8 cellular contexts compared by ENCODE assay signal in genomic region chr7:94289071-94289470, GRCh38.
DNase-seq lines count a peak whose midpoint lies in the region; ATAC-seq and TF ChIP-seq lines count a peak whose summit lies in the region.

No MANE protein-coding gene starts in this region.

- peaks cover 5% of the 10 kb centered on the region; the same call in 2 of the 3 replicates for H3K4me1 Mint-ChIP-seq in GM23338

- H3K27me3 Mint-ChIP-seq in GM23338 (ENCODE audit: insufficient read depth, low read depth, poor library complexity), result no peaks in the 10 kb centered on the region

- no peaks in the 10 kb centered on the region for H4K20me1 ChIP-seq in GM23338 (replicated peaks; ENCODE audit: insufficient read depth)

- TF ChIP-seq POLR2A in tibial nerve (IDR thresholded peaks at IDR 0.05), result no peak

- H2AFZ ChIP-seq in GM23338, result no peak overlapping the region

- no peaks in the 10 kb centered on the region for H3K79me2 ChIP-seq in GM23338 (replicated peaks; ENCODE audit: insufficient read depth)

- ATAC-seq in GM23338, result peak; percentile 99
- ATAC-seq in GM18867 (IDR thresholded peaks at IDR 0.05; ENCODE audit: unreplicated experiment), result no peak
- ATAC-seq in HG03025 (IDR thresholded peaks at IDR 0.05; ENCODE audit: low FRiP score, unreplicated experiment), result no peak
- no peak for ATAC-seq in stimulated activated naive CD8-positive, alpha-beta T cell treated with anti-CD3 and anti-CD28 coated beads, Interleukin-15, Interleukin-2, amounts not matched to agents 100 U/mL and 50 U/mL, for 24 hours

- no peaks in the 10 kb centered on the region for H3K36me3 Mint-ChIP-seq in GM23338 (ENCODE audit: low read depth)

- no peak overlapping the region for H3K4me2 ChIP-seq in GM23338

- no peaks in the 10 kb centered on the region for H3K9me3 Mint-ChIP-seq in GM23338

- no peak overlapping the region for H3K4me3 Mint-ChIP-seq in GM23338

- H3F3A ChIP-seq in GM23338 (replicated peaks; ENCODE audit: low read depth), result no peaks in the 10 kb centered on the region

- H3K27me3 ChIP-seq in GM23338 (ENCODE audit: insufficient read depth), result no peaks in the 10 kb centered on the region
- H3K27me3 ChIP-seq in tibial nerve, result no peaks in the 10 kb centered on the region

- H3K36me3 ChIP-seq in GM23338 (ENCODE audit: insufficient read depth) (no peaks in the 10 kb centered on the region), tibial nerve (no peaks in the 10 kb centered on the region)

- peak overlapping the region; percentile 80; the same call in 1 of the 2 replicates for H3K27ac Mint-ChIP-seq in GM23338

- no peaks in the 10 kb centered on the region for H3K9me2 ChIP-seq in GM23338 (ENCODE audit: insufficient read depth)

- WGBS in tibial nerve, 2 donors, result 30% methylated on average over 1 of the region's 1 CpG

- H3K9me3 ChIP-seq in tibial nerve, result no peaks in the 10 kb centered on the region

- no peak overlapping the region for H3K4me3 ChIP-seq in GM23338
- no peak overlapping the region for H3K4me3 ChIP-seq in tibial nerve

- peak; percentile 99 for TF ChIP-seq CTCF in GM23338 (conservative IDR thresholded peaks at IDR 0.05; ENCODE audit: low read depth in 2 of 2)
- peak; percentile 79 to 94 (median 91) for TF ChIP-seq CTCF in tibial nerve (IDR thresholded peaks at IDR 0.05)

- peak; percentile 21 to 64 for TF ChIP-seq EP300 in tibial nerve (IDR thresholded peaks at IDR 0.05)

- H3K4me1 ChIP-seq in GM23338 (ENCODE audit: insufficient read depth), result no peaks in the 10 kb centered on the region
- peaks cover 0 to 7% (median 2%) of the 10 kb centered on the region in 4 donors for H3K4me1 ChIP-seq in tibial nerve

- H3K27ac ChIP-seq in GM23338 (ENCODE audit: low read depth) (no peak overlapping the region), tibial nerve (peak overlapping the region in 1 of 4 donors; percentile 0)

- DNase-seq in GM23338 (ENCODE audit: low spot score) (peak; percentile 94), NCI-H345 (lab: John Stamatoyannopoulos, UW) (peak; percentile 81), brain pericyte (ENCODE audit: low read depth, low spot score) (peak; percentile 61), islet precursor cell (peak; percentile 89), tibial nerve (ENCODE audit: low spot score in 2 of 2) (peak; percentile 50 to 80)
- DNase-seq in stimulated activated naive CD8-positive, alpha-beta T cell treated with anti-CD3 and anti-CD28 coated beads, Interleukin-15, Interleukin-2, amounts not matched to agents 100 U/mL and 50 U/mL, for 24 hours, result no peak

TF ChIP-seq in GM23338, 12 proteins besides CTCF, POLR2A, EP300 and RAD21 (continues in another document):
- TF ChIP-seq ZNF462 (CRISPR knock-in tag; IDR thresholded peaks at IDR 0.05), result no peak
- TF ChIP-seq JUNB (IDR thresholded peaks at IDR 0.05; ENCODE audit: unreplicated experiment), result no peak
- no peak for TF ChIP-seq ZNF331 (CRISPR knock-in tag; IDR thresholded peaks at IDR 0.05; ENCODE audit: low read depth)
- no peak for TF ChIP-seq EZH2phosphoT487 (IDR thresholded peaks at IDR 0.05; ENCODE audit: unreplicated experiment)
- no peak for TF ChIP-seq EZH2 (IDR thresholded peaks at IDR 0.05; ENCODE audit: low read depth, unreplicated experiment)
- no peak for TF ChIP-seq POLR2AphosphoS5 (IDR thresholded peaks at IDR 0.05; ENCODE audit: low read depth)
- TF ChIP-seq CREB1 (CRISPR knock-in tag; IDR thresholded peaks at IDR 0.05; ENCODE audit: low read depth), result no peak
- TF ChIP-seq ETS1 (IDR thresholded peaks at IDR 0.05), result no peak
- TF ChIP-seq ZNF114 (CRISPR knock-in tag; IDR thresholded peaks at IDR 0.05), result no peak
- no peak for TF ChIP-seq NANOG (IDR thresholded peaks at IDR 0.05; ENCODE audit: borderline replicate concordance)
- TF ChIP-seq STAT1 (IDR thresholded peaks at IDR 0.05; ENCODE audit: unreplicated experiment), result no peak
